In the genomic region with DNA sequence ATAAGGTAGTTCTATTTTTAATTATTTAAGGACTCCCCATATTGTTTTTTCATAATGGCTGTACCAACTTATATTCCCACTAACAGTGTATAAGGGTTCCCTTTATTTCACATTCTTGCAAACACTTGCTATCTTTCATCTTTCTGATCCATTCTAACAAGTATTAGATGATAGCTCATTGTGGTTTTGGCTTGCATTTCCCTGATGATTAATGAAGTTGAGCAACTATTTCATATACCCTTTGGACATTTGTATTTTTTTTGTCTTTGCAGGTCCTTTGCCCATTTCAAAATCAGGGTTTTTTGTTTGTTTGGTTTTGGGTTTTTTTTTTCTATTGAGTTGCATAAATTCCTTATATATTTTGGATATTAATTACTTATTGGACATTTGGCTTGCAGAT, we compare ENCODE assay signal across 2 cellular contexts.
TF ChIP-seq lines count a peak whose summit lies in the region.

No MANE protein-coding gene starts in this region.

TF ChIP-seq in SK-N-SH, 30 proteins besides CTCF, POLR2A, EP300 and RAD21 (continued from another document):
- TF ChIP-seq MEF2A (IDR thresholded peaks at IDR 0.05; ENCODE audit: borderline replicate concordance, low read depth) (peak; percentile 36; the same call in 1 of the 2 replicates), EZH2phosphoT487 (IDR thresholded peaks at IDR 0.05; ENCODE audit: borderline replicate concordance, low read depth) (no peak), RXRA (IDR thresholded peaks at IDR 0.05; ENCODE audit: borderline replicate concordance, low read depth) (no peak)

TF ChIP-seq in SK-N-SH treated with all-trans-retinoic acid at 6 μM for 48 hours, 23 proteins besides CTCF, POLR2A, EP300 and RAD21 (continued from another document):
- TF ChIP-seq CSRNP3 (CRISPR knock-in tag; IDR thresholded peaks at IDR 0.05): no peak
- TF ChIP-seq ZNF70 (CRISPR knock-in tag; IDR thresholded peaks at IDR 0.05): no peak
- TF ChIP-seq TOX (CRISPR knock-in tag; IDR thresholded peaks at IDR 0.05; ENCODE audit: borderline replicate concordance): no peak
- TF ChIP-seq CSDC2 (CRISPR knock-in tag; IDR thresholded peaks at IDR 0.05): no peak
- TF ChIP-seq ZC3H10 (CRISPR knock-in tag; IDR thresholded peaks at IDR 0.05): no peak
- no peak for TF ChIP-seq TCF4 (CRISPR knock-in tag; IDR thresholded peaks at IDR 0.05; ENCODE audit: borderline replicate concordance)
- TF ChIP-seq POU6F1 (CRISPR knock-in tag; IDR thresholded peaks at IDR 0.05; ENCODE audit: borderline replicate concordance, low read depth): no peak
- TF ChIP-seq ZFP3 (CRISPR knock-in tag; IDR thresholded peaks at IDR 0.05): no peak
